Comparison of ENCODE assay signal across 9 cellular contexts in the genomic region with DNA sequence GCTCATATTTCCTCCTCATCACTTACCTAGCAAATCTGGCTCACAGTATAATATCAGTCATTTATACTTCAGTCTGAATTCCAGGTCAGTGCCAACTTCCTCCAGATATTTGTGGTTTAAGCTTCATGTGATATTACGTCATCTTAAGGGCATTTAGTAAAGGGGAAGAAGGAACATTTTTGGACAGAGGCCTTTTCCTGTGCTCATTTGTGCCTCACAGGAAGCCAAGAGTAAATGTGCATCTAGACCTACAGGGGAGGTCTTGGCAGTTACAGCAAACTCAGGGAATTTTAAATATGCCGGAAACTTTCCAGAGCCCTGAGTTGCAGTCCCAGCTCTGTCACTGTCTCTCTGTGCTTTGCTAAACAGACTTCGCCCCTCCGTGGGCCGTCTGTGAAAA. TPM values are rescaled to one million over a fixed set of nuclear protein-coding genes. Genes with fewer than 3 reads are reported as not detected.
DNase-seq lines count a peak whose midpoint lies in the region; ATAC-seq and TF ChIP-seq lines count a peak whose summit lies in the region.
"Had no signal": no experiment of that assay in that cellular context is flagged by ENCODE, and none has a peak within 500 bp of the region (broad histone marks: within the 10 kb centered on the region; RNA-seq: fewer than 3 reads in every experiment).

No MANE protein-coding gene starts in this region.

- no peaks in the 10 kb centered on the region for H3K9me3 ChIP-seq in SJCRH30 (replicated peaks)
- H3K9me3 ChIP-seq in prostate gland, result no peaks in the 10 kb centered on the region
- H3K9me3 ChIP-seq: uterus had no signal

- no peak for TF ChIP-seq POLR2A in prostate gland (IDR thresholded peaks at IDR 0.05)

- H3K36me3 ChIP-seq in SJCRH30 (no peaks in the 10 kb centered on the region), prostate gland (no peaks in the 10 kb centered on the region)
- H3K36me3 ChIP-seq: uterus had no signal

- DNase-seq in ELR (ENCODE audit: low read depth) (peak; percentile 78), SJCRH30 (peak; percentile 26 to 60), fibroblast of mammary gland (ENCODE audit: low read depth) (peak; percentile 87), prostate gland (ENCODE audit: low spot score) (peak; percentile 8), activated gamma-delta T cell treated with Interleukin-2 at 50 U/mL for 16 hours (no peak)

- H3K4me1 ChIP-seq in SJCRH30, result peaks cover 10% of the 10 kb centered on the region
- no peaks in the 10 kb centered on the region for H3K4me1 ChIP-seq in prostate gland (replicated peaks)
- H3K4me1 ChIP-seq: uterus had no signal

- H3K4me3 ChIP-seq in SJCRH30 (no peak overlapping the region), fibroblast of mammary gland (ENCODE audit: control insufficient read depth, low read depth, low read length) (no peak overlapping the region), prostate gland (no peak overlapping the region)
- H3K4me3 ChIP-seq: uterus had no signal

- ATAC-seq in HG02759 (IDR thresholded peaks at IDR 0.05; ENCODE audit: unreplicated experiment) (no peak), HG03565 (IDR thresholded peaks at IDR 0.05; ENCODE audit: unreplicated experiment) (no peak), HG03439 (IDR thresholded peaks at IDR 0.05; ENCODE audit: unreplicated experiment) (no peak)

- 45% methylated on average over 5 of the region's 5 CpGs for WGBS in prostate gland

- TF ChIP-seq CTCF in fibroblast of mammary gland (conservative IDR thresholded peaks at IDR 0.05; ENCODE audit: control insufficient read depth, insufficient read depth, low read depth, low read length) (no peak), prostate gland (IDR thresholded peaks at IDR 0.05) (no peak)

- H3K27ac ChIP-seq in SJCRH30, result peak overlapping the region; percentile 31; the same call in 1 of the 2 replicates
- H3K27ac ChIP-seq in prostate gland, result peak overlapping the region; percentile 19 to 41

- H3K27me3 ChIP-seq in SJCRH30 (no peaks in the 10 kb centered on the region), prostate gland (replicated peaks; ENCODE audit: insufficient read depth) (no peaks in the 10 kb centered on the region)
- H3K27me3 ChIP-seq: uterus had no signal

- intact Hi-C loops in prostate gland (cut with DNase I), result no loop called here

RNA-seq across cellular contexts. Expression of gene KCNIP1, which starts 12.3 kb away (rescaled TPM):
- 0.81 and 1.4 TPM in 2 replicates for total RNA-seq in SJCRH30 (2014; rRNA removed; shearing (Covaris generic))
- total RNA-seq in prostate gland, result 10 to 100 TPM in 1 of 2 donors, 1 to 10 TPM in 1; 1.6 to 13.5 TPM
